Comparison of ENCODE assay signal across 8 cellular contexts in the genomic region with DNA sequence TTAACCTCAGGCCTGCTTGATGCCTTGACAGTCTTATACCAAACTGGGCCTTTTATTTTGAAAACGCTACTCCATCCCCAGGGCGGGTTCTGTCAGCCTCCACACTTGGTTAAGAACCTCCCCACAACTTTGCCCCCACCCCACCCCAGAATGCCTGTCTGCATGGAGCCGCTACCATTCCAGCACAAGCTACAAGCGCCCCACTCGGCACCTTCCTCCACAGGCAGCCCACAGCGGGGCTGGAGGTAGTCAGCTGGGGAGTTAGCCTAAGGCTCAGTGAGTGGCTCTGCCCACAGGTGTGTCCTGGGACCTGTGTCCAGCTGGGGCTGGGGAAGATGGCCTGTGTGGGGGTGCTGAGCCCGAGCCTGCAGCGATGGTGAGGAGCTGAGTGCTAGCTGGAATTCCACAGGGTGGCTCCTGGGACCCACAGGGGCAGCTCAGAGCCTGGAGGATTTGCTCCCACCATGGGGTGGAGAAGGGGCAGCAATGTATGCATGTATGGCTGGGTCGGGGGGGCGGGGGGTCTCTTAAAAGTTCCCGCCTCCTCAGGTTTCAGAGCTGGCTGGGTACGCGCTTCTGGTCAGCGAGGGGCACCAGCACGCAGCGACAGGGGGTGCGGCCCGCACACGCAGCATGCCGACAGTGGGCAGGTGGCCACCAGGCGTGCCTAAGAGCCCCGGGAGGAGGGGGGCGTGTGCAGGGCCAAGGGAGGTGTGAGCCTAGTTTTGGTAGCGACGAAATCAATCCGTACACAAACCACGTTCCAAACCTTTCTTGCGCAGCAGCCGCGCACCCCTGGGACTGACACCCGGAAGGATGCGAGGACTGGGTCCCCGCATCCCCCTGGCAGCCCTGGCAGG. TPM values are rescaled to one million over a fixed set of nuclear protein-coding genes. Genes with fewer than 3 reads are reported as not detected.
DNase-seq lines count a peak whose midpoint lies in the region; ATAC-seq and TF ChIP-seq lines count a peak whose summit lies in the region.

No MANE protein-coding gene starts in this region.

- no peak overlapping the region for H3K27ac Mint-ChIP-seq in endothelial cell (ENCODE audit: unreplicated experiment)
- no peak overlapping the region for H3K27ac Mint-ChIP-seq in natural killer cell treated with Interleukin-12 subunit alpha and Interleukin-12 subunit beta and Interleukin-15 and Interleukin-18, amount 100 ng/mL, for 72 hours

- H3K27me3 ChIP-seq in NT2/D1 (ENCODE audit: insufficient read depth, insufficient read length) (no peaks in the 10 kb centered on the region), Karpas-422 (ENCODE audit: low read length) (no peaks in the 10 kb centered on the region)

- H3K4me2 ChIP-seq in Karpas-422 (ENCODE audit: low read depth, low read length, poor library complexity, severe bottlenecking) = no peak overlapping the region

- peaks cover 3% of the 10 kb centered on the region for H3K36me3 ChIP-seq in NT2/D1 (ENCODE audit: insufficient read depth, insufficient read length, low read length)
- H3K36me3 ChIP-seq in Karpas-422 (ENCODE audit: insufficient read depth, low read length) = no peaks in the 10 kb centered on the region

- H3K9me2 ChIP-seq in Karpas-422 (replicated peaks; ENCODE audit: insufficient read depth, low read length) = no peaks in the 10 kb centered on the region

- no peak overlapping the region for H3K27ac ChIP-seq in Karpas-422 (ENCODE audit: low read length)

- in situ Hi-C loops in KBM-7 (cut with MboI; ENCODE audit: low pct_unique_long_range_greater_than_20kb, low sequenced_read_pairs) = loop anchor here (25.0 kb wide), 1 partner anchor 211 kb away; a partner anchor contains a TSS

- no peak overlapping the region for H2AFZ ChIP-seq in Karpas-422 (ENCODE audit: low read length)

- no peaks in the 10 kb centered on the region for H3K79me2 ChIP-seq in Karpas-422 (ENCODE audit: low read length)

- H3K4me3 ChIP-seq in AG10803 (ENCODE audit: low read length) = peak overlapping the region; percentile 59
- peak overlapping the region; percentile 73 for H3K4me3 ChIP-seq in NT2/D1 (ENCODE audit: insufficient read length, low read depth)
- H3K4me3 ChIP-seq in Karpas-422 (ENCODE audit: low read length) = no peak overlapping the region

- H3K27me3 Mint-ChIP-seq in endothelial cell (ENCODE audit: unreplicated experiment) = peaks cover 17% of the 10 kb centered on the region
- peaks cover 0 to 6% of the 10 kb centered on the region in 2 donors for H3K27me3 Mint-ChIP-seq in natural killer cell treated with Interleukin-12 subunit alpha and Interleukin-12 subunit beta and Interleukin-15 and Interleukin-18, amount 100 ng/mL, for 72 hours

- DNase-seq in AG10803 (ENCODE audit: low read depth) (no peak), NT2/D1 (ENCODE audit: low read depth, low spot score) (no peak), endothelial cell (ENCODE audit: low spot score) (no peak), DMS153 treated with DMSO at 0.1 percent for 48 hours (lab: John Stamatoyannopoulos, UW; ENCODE audit: unreplicated experiment) (no peak), UCSD-AML1 (lab: John Stamatoyannopoulos, UW; ENCODE audit: unreplicated experiment) (no peak), KBM-7 (no peak), Karpas-422 (no peak)
- no peak for DNase-seq in natural killer cell treated with Interleukin-12 subunit alpha and Interleukin-12 subunit beta and Interleukin-15 and Interleukin-18, amount 100 ng/mL, for 72 hours (ENCODE audit: low spot score)

- H4K20me1 ChIP-seq in Karpas-422 (ENCODE audit: insufficient read depth, low read depth, low read length) = no peaks in the 10 kb centered on the region

- H3K36me3 Mint-ChIP-seq in endothelial cell (ENCODE audit: low read depth, unreplicated experiment) = peaks cover 3% of the 10 kb centered on the region
- no peaks in the 10 kb centered on the region for H3K36me3 Mint-ChIP-seq in natural killer cell treated with Interleukin-12 subunit alpha and Interleukin-12 subunit beta and Interleukin-15 and Interleukin-18, amount 100 ng/mL, for 72 hours

- H3K9me3 Mint-ChIP-seq in endothelial cell (ENCODE audit: unreplicated experiment) = no peaks in the 10 kb centered on the region
- H3K9me3 Mint-ChIP-seq in natural killer cell treated with Interleukin-12 subunit alpha and Interleukin-12 subunit beta and Interleukin-15 and Interleukin-18, amount 100 ng/mL, for 72 hours = no peaks in the 10 kb centered on the region

- no peak for ATAC-seq in natural killer cell treated with Interleukin-12 subunit alpha and Interleukin-12 subunit beta and Interleukin-15 and Interleukin-18, amount 100 ng/mL, for 72 hours

- TF ChIP-seq CTCF in AG10803 (conservative IDR thresholded peaks at IDR 0.05; ENCODE audit: low read length) (no peak), endothelial cell (IDR thresholded peaks at IDR 0.05; ENCODE audit: unreplicated experiment) (no peak)

- peak overlapping the region; percentile 42 for H3K4me3 Mint-ChIP-seq in endothelial cell (ENCODE audit: unreplicated experiment)
- H3K4me3 Mint-ChIP-seq in natural killer cell treated with Interleukin-12 subunit alpha and Interleukin-12 subunit beta and Interleukin-15 and Interleukin-18, amount 100 ng/mL, for 72 hours = peak overlapping the region; percentile 51

- H3K9me3 ChIP-seq in NT2/D1 (ENCODE audit: insufficient read depth, low read length) (no peaks in the 10 kb centered on the region), Karpas-422 (ENCODE audit: low read length) (no peaks in the 10 kb centered on the region)

- H3K4me1 ChIP-seq in NT2/D1 (ENCODE audit: insufficient read depth, insufficient read length) = peaks cover 37% of the 10 kb centered on the region
- H3K4me1 ChIP-seq in Karpas-422 (ENCODE audit: low read length) = no peaks in the 10 kb centered on the region

- peaks cover 10% of the 10 kb centered on the region for H3K4me1 Mint-ChIP-seq in endothelial cell (ENCODE audit: unreplicated experiment)
- peaks cover 0 to 7% of the 10 kb centered on the region in 2 donors for H3K4me1 Mint-ChIP-seq in natural killer cell treated with Interleukin-12 subunit alpha and Interleukin-12 subunit beta and Interleukin-15 and Interleukin-18, amount 100 ng/mL, for 72 hours (ENCODE audit: low read depth in 2 of 2)

- peak overlapping the region; percentile 88 for H3K9ac ChIP-seq in NT2/D1 (ENCODE audit: insufficient read length, low read depth)
- no peak overlapping the region for H3K9ac ChIP-seq in Karpas-422 (ENCODE audit: low read length)

RNA-seq across cellular contexts. Expression of a gene that starts 0.9 kb away (rescaled TPM):
- 15.9 TPM for total RNA-seq in endothelial cell (ENCODE audit: unreplicated experiment)
- under 1 TPM; 0.50 to 0.67 TPM for total RNA-seq in natural killer cell treated with Interleukin-12 subunit alpha and Interleukin-12 subunit beta and Interleukin-15 and Interleukin-18, amount 100 ng/mL, for 72 hours
- total RNA-seq in Karpas-422 (2014; rRNA removed; shearing (Covaris generic); ENCODE audit: low replicate concordance) = not detected in 2 replicates

RNA-seq across cellular contexts. Expression of a gene that starts 15.2 kb away (rescaled TPM):
- total RNA-seq in endothelial cell (ENCODE audit: unreplicated experiment) = not detected
- not detected for total RNA-seq in natural killer cell treated with Interleukin-12 subunit alpha and Interleukin-12 subunit beta and Interleukin-15 and Interleukin-18, amount 100 ng/mL, for 72 hours
- total RNA-seq in Karpas-422 (2014; rRNA removed; shearing (Covaris generic); ENCODE audit: low replicate concordance) = not detected in 2 replicates

RNA-seq across cellular contexts. Expression of a gene that starts 45.4 kb away (rescaled TPM):
- total RNA-seq in endothelial cell (ENCODE audit: unreplicated experiment) = not detected
- not detected for total RNA-seq in natural killer cell treated with Interleukin-12 subunit alpha and Interleukin-12 subunit beta and Interleukin-15 and Interleukin-18, amount 100 ng/mL, for 72 hours
- not detected in 2 replicates for total RNA-seq in Karpas-422 (2014; rRNA removed; shearing (Covaris generic); ENCODE audit: low replicate concordance)

Comparison
In these comparisons a context has a peak if more than half of its experiments do, and no peak if none do; other contexts are left out.
1. RNA of a gene that starts 0.9 kb away (total RNA-seq): 15.9 TPM in endothelial cell (single experiment); 0.50 to 0.67 TPM in natural killer cell treated with Interleukin-12 subunit alpha and Interleukin-12 subunit beta and Interleukin-15 and Interleukin-18, amount 100 ng/mL, for 72 hours and not detected in Karpas-422; every median in the first group is over 10 times any median in the second.